Comparison of ENCODE assay signal across 31 cellular contexts in the genomic region with DNA sequence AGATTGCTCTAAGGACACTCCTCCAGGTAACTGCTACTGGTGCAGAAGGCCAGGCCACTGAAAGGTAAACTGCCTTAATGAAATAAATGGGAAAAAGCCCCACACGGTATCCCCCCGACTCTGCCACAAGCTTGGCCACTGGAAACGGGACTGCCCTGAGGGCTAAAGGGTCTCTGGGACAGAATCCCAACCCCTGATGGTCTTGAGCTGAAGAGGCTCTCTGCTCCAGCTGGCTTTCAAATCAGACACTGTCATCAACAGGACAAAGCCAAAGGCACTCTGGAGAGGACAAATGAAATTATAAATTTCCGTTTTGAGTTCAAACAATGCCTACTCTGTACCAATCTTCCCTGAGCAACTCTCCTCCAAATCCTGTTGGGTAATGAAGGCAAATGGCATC.
"Had no signal": no experiment of that assay in that cellular context is flagged by ENCODE, and none has a peak within 500 bp of the region (broad histone marks: within the 10 kb centered on the region; RNA-seq: fewer than 3 reads in every experiment).

No MANE protein-coding gene starts in this region.

- H3K4me1 ChIP-seq: neural progenitor cell, parathyroid adenoma, psoas muscle, spleen, suprapubic skin, testis, tibial artery, upper lobe of right lung, uterus had no signal

- H3K4me1 Mint-ChIP-seq: naive thymus-derived CD8-positive, alpha-beta T cell; nephron; neural progenitor cell; stimulated activated memory B cell treated with anti-CD40 and anti-IgM and Interleukin-4, amounts not matched to agents 10 μg/mL and 1 μg/mL and 100 μg/mL, for 72 hours; stimulated activated naive CD8-positive, alpha-beta T cell treated with anti-CD3 and anti-CD28 coated beads, Interleukin-15, amount 100 ng/mL, for 72 hours had no signal

- H3K36me3 Mint-ChIP-seq: neural progenitor cell; stimulated activated memory B cell treated with anti-CD40 and anti-IgM and Interleukin-4, amounts not matched to agents 10 μg/mL and 1 μg/mL and 100 μg/mL, for 72 hours; type B pancreatic cell had no signal

- H3K4me2 ChIP-seq: neural progenitor cell, smooth muscle cell had no signal

- H3K9ac ChIP-seq: neural progenitor cell, parathyroid adenoma had no signal

- H3K4me3 Mint-ChIP-seq: naive thymus-derived CD8-positive, alpha-beta T cell; nephron; neural progenitor cell; stimulated activated memory B cell treated with anti-CD40 and anti-IgM and Interleukin-4, amounts not matched to agents 10 μg/mL and 1 μg/mL and 100 μg/mL, for 72 hours; stimulated activated naive CD8-positive, alpha-beta T cell treated with anti-CD3 and anti-CD28 coated beads, Interleukin-15, amount 100 ng/mL, for 72 hours; type B pancreatic cell had no signal

- H3K4me3 ChIP-seq: neural progenitor cell, ovary, psoas muscle, skin epidermis, smooth muscle cell, spleen, suprapubic skin, testis, tibial artery, transverse colon, upper lobe of right lung, uterus had no signal

- H3K27me3 Mint-ChIP-seq: stimulated activated memory B cell treated with anti-CD40 and anti-IgM and Interleukin-4, amounts not matched to agents 10 μg/mL and 1 μg/mL and 100 μg/mL, for 72 hours; stimulated activated naive CD8-positive, alpha-beta T cell treated with anti-CD3 and anti-CD28 coated beads, Interleukin-15, amount 100 ng/mL, for 72 hours; type B pancreatic cell had no signal

- ATAC-seq: naive thymus-derived CD8-positive, alpha-beta T cell; psoas muscle; right cardiac atrium; sciatic nerve; stimulated activated memory B cell treated with anti-CD40 and anti-IgM and Interleukin-4, amounts not matched to agents 10 μg/mL and 1 μg/mL and 100 μg/mL, for 72 hours; stimulated activated naive CD8-positive, alpha-beta T cell treated with anti-CD3 and anti-CD28 coated beads, Interleukin-15, amount 100 ng/mL, for 72 hours; stimulated activated naive CD8-positive, alpha-beta T cell treated with anti-CD3 and anti-CD28 coated beads, Interleukin-15, Interleukin-2, amounts not matched to agents 100 U/mL and 50 U/mL, for 24 hours; upper lobe of right lung had no signal

- H3K27ac ChIP-seq: neural progenitor cell, ovary, parathyroid adenoma, psoas muscle, skin epidermis, spleen, suprapubic skin, testis, tibial artery, transverse colon, upper lobe of right lung, uterus had no signal

- DNase-seq: naive thymus-derived CD8-positive, alpha-beta T cell; occipital lobe; ovary; posterior cingulate gyrus; psoas muscle; right cardiac atrium; spleen; stimulated activated CD4-positive, alpha-beta T cell treated with anti-CD3 and anti-CD28 coated beads, Interleukin-12 subunit alpha, Interleukin-12 subunit beta, amount 100 ng/mL, for 4 hours; stimulated activated CD4-positive, alpha-beta T cell treated with anti-CD3 and anti-CD28 coated beads, Interleukin-1b, Interleukin-23, amount 100 ng/mL, for 48 hours; stimulated activated CD4-positive, alpha-beta T cell treated with anti-CD3 and anti-CD28 coated beads, Interleukin-4, amount 100 ng/mL, for 1 hour; stimulated activated CD4-positive, alpha-beta T cell treated with anti-CD3 and anti-CD28 coated beads, Interleukin-4, amount 100 ng/mL, for 4 hours; stimulated activated CD8-positive, alpha-beta memory T cell treated with anti-CD3 and anti-CD28 coated beads, Interleukin-4, amount 100 ng/mL, for 48 hours; stimulated activated naive CD4-positive, alpha-beta T cell; stimulated activated naive CD8-positive, alpha-beta T cell treated with anti-CD3 and anti-CD28 coated beads, Interleukin-15, amount 100 ng/mL, for 72 hours; stimulated activated naive CD8-positive, alpha-beta T cell treated with anti-CD3 and anti-CD28 coated beads, Interleukin-15, Interleukin-2, amounts not matched to agents 100 U/mL and 50 U/mL, for 24 hours; substantia nigra; testis; tibial artery; transverse colon; upper lobe of right lung; uterus had no signal

- H3K27me3 ChIP-seq: neural progenitor cell, ovary, spleen, suprapubic skin, testis, tibial artery, transverse colon, upper lobe of right lung, uterus had no signal

- H3K79me2 ChIP-seq: parathyroid adenoma had no signal

- H2AFZ ChIP-seq: neural progenitor cell, parathyroid adenoma had no signal

- H3K9me3 ChIP-seq: ovary, psoas muscle, suprapubic skin, testis, tibial artery, transverse colon, upper lobe of right lung, uterus had no signal

- H3K9me3 Mint-ChIP-seq: type B pancreatic cell had no signal

- H3K36me3 ChIP-seq: neural progenitor cell, ovary, spleen, suprapubic skin, tibial artery, transverse colon, upper lobe of right lung, uterus had no signal

- H3K27ac Mint-ChIP-seq: neural progenitor cell; progenitor cell of endocrine pancreas; stimulated activated memory B cell treated with anti-CD40 and anti-IgM and Interleukin-4, amounts not matched to agents 10 μg/mL and 1 μg/mL and 100 μg/mL, for 72 hours; stimulated activated naive CD8-positive, alpha-beta T cell treated with anti-CD3 and anti-CD28 coated beads, Interleukin-15, amount 100 ng/mL, for 72 hours; type B pancreatic cell had no signal
